In genomic region chr19:30092721-30093569, GRCh38 we compare ENCODE assay signal across 23 cellular contexts.
DNase-seq lines count a peak whose midpoint lies in the region; ATAC-seq and TF ChIP-seq lines count a peak whose summit lies in the region.
"Had no signal": no experiment of that assay in that cellular context is flagged by ENCODE, and none has a peak within 500 bp of the region (broad histone marks: within the 10 kb centered on the region; RNA-seq: fewer than 3 reads in every experiment).

No MANE protein-coding gene starts in this region.

- no peak overlapping the region for H3K4me3 Mint-ChIP-seq in WTC11
- H3K4me3 Mint-ChIP-seq: CD8-positive, alpha-beta T cell; H9 had no signal

- H3K9me3 Mint-ChIP-seq in WTC11, result no peaks in the 10 kb centered on the region
- H3K9me3 Mint-ChIP-seq: CD8-positive, alpha-beta T cell; H9 had no signal

- H3K4me1 Mint-ChIP-seq in WTC11, result no peaks in the 10 kb centered on the region; the same call in 1 of the 2 replicates

- no peaks in the 10 kb centered on the region for H3K27me3 Mint-ChIP-seq in WTC11 (ENCODE audit: low read depth)

- peak; percentile 55 for DNase-seq in Right ventricle myocardium inferior (ENCODE audit: missing footprints)
- DNase-seq in Right ventricle myocardium superior, result no peak
- DNase-seq in colonic mucosa, result peak; percentile 47
- DNase-seq in posterior vena cava (ENCODE audit: low spot score), result peak; percentile 63
- DNase-seq in NCI-H2029 (lab: John Stamatoyannopoulos, UW), result no peak
- DNase-seq in WTC11 (ENCODE audit: low spot score), result no peak
- DNase-seq: Calu3; CD8-positive, alpha-beta T cell; GF-D8; H9; IMR-90; Kasumi-1; MG63; NCI-H1105; NCI-H1694; NCI-H345; NCI-H524 treated with DMSO at 0.1 percent for 48 hours; SHP77 had no signal

- no peaks in the 10 kb centered on the region for H3K9me3 ChIP-seq in colonic mucosa
- H3K9me3 ChIP-seq: A549; BLaER1 treated with 17β-estradiol and CSF1 and Interleukin-3, amounts not matched to agents 10 nM and 100 nM; MG63; Peyer's patch had no signal

- no peak overlapping the region for H3K27ac Mint-ChIP-seq in WTC11
- H3K27ac Mint-ChIP-seq: CD8-positive, alpha-beta T cell; H9 had no signal

- no peaks in the 10 kb centered on the region for H3K27me3 ChIP-seq in colonic mucosa
- H3K27me3 ChIP-seq: BLaER1 treated with 17β-estradiol and CSF1 and Interleukin-3, amounts not matched to agents 10 nM and 100 nM; MG63; Peyer's patch had no signal

- no peak overlapping the region for H3K27ac ChIP-seq in colonic mucosa
- H3K27ac ChIP-seq: A549; BLaER1 treated with 17β-estradiol and CSF1 and Interleukin-3, amounts not matched to agents 10 nM and 100 nM; Peyer's patch; SK-N-MC had no signal

- TF ChIP-seq CTCF in colonic mucosa (IDR thresholded peaks at IDR 0.05) (no peak), WTC11 (IDR thresholded peaks at IDR 0.05) (no peak)

- no peaks in the 10 kb centered on the region for H3K36me3 Mint-ChIP-seq in WTC11
- H3K36me3 Mint-ChIP-seq: CD8-positive, alpha-beta T cell had no signal

- H3K36me3 ChIP-seq in colonic mucosa, result no peaks in the 10 kb centered on the region
- H3K36me3 ChIP-seq: BLaER1 treated with 17β-estradiol and CSF1 and Interleukin-3, amounts not matched to agents 10 nM and 100 nM; MG63; Peyer's patch had no signal

- ATAC-seq in Right ventricle myocardium inferior (no peak), Right ventricle myocardium superior (ENCODE audit: poor library complexity) (no peak), HG03159 (IDR thresholded peaks at IDR 0.05; ENCODE audit: unreplicated experiment) (no peak), WTC11 (no peak)
- ATAC-seq: A549; CD8-positive, alpha-beta T cell had no signal

- no peaks in the 10 kb centered on the region for H3K4me1 ChIP-seq in colonic mucosa
- H3K4me1 ChIP-seq: A549, Peyer's patch had no signal

- CTCF ChIA-PET in WTC11 (lab: Charles Lee), result no interaction called here

- H3K9ac ChIP-seq in colonic mucosa (ENCODE audit: low read depth in 2 of 2, low read length in 2 of 2), result no peak overlapping the region
- H3K9ac ChIP-seq: BLaER1 treated with 17β-estradiol and CSF1 and Interleukin-3, amounts not matched to agents 10 nM and 100 nM had no signal

- intact Hi-C loops in Right ventricle myocardium inferior (cut with DNase I) (no loop called here), Right ventricle myocardium superior (cut with DNase I) (no loop called here), colonic mucosa (cut with DNase I) (no loop called here), posterior vena cava (cut with DNase I) (no loop called here)

- H3K4me3 ChIP-seq in colonic mucosa, result no peak overlapping the region
- H3K4me3 ChIP-seq: A549; BLaER1 treated with 17β-estradiol and CSF1 and Interleukin-3, amounts not matched to agents 10 nM and 100 nM; MG63; Peyer's patch; SK-N-MC had no signal

- POLR2A ChIA-PET in WTC11 (lab: Charles Lee), result no interaction called here

TF ChIP-seq in WTC11, 78 proteins besides CTCF, POLR2A, EP300 and RAD21:
- no peak for TF ChIP-seq USF1 (CRISPR knock-in tag; IDR thresholded peaks at IDR 0.05)
- no peak for TF ChIP-seq MYBL2 (CRISPR knock-in tag; IDR thresholded peaks at IDR 0.05)
TF ChIP-seq in WTC11: peak in this region for 0.

Comparison
In these comparisons a context has a peak if more than half of its experiments do, and no peak if none do; other contexts are left out.
1. DNase-seq: peak in Right ventricle myocardium inferior (single experiment), colonic mucosa (single experiment) and posterior vena cava (single experiment); none in Right ventricle myocardium superior (single experiment), NCI-H2029 (single experiment) and WTC11 (single experiment).